29 cellular contexts compared by ENCODE assay signal in the genomic region with DNA sequence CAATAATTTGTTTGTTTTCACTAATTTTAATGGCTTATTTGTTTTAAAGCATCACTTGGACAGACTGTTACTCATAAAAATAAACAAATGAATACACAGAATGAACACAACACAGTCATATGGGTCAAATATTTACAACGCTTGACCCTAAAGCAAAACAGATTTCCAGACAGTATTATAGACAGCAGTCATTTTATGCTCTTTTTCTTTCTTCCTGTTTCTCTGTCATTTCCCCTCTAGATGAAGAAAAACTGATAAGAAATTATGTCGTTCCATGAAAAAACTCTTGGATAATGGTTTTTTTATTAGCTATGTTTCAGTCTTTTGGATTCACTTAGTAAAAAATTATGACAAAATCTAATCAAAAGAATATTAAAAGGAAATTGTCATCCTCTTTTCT.
"Had no signal": no experiment of that assay in that cellular context is flagged by ENCODE, and none has a peak within 500 bp of the region (broad histone marks: within the 10 kb centered on the region; RNA-seq: fewer than 3 reads in every experiment).

No MANE protein-coding gene starts in this region.

- H3K4me3 Mint-ChIP-seq: stimulated activated effector memory CD8-positive, alpha-beta T cell treated with anti-CD3 and anti-CD28 coated beads, Interleukin-12 subunit alpha, Interleukin-12 subunit beta, amount 100 ng/mL, for 72 hours; stimulated activated memory B cell treated with anti-CD40 and anti-IgM and Interleukin-4, amounts not matched to agents 10 μg/mL and 1 μg/mL and 100 μg/mL, for 72 hours; stimulated activated naive B cell treated with anti-CD40 and anti-IgM and Interleukin-4, amounts not matched to agents 10 μg/mL and 1 μg/mL and 100 μg/mL, for 72 hours; stimulated activated naive CD8-positive, alpha-beta T cell treated with anti-CD3 and anti-CD28 coated beads, Interleukin-15, amount 100 ng/mL, for 72 hours; stimulated activated naive CD8-positive, alpha-beta T cell treated with anti-CD3 and anti-CD28 coated beads, Interleukin-15, Interleukin-2, amounts not matched to agents 100 ng/mL and 50 ng/mL, for 24 hours; type B pancreatic cell had no signal

- H3K36me3 ChIP-seq: stomach, suprapubic skin, thoracic aorta, thyroid gland, tibial artery, tibial nerve, transverse colon, upper lobe of left lung, upper lobe of right lung, uterus, vagina had no signal

- ATAC-seq: stimulated activated effector memory CD8-positive, alpha-beta T cell treated with anti-CD3 and anti-CD28 coated beads, Interleukin-12 subunit alpha, Interleukin-12 subunit beta, amount 100 ng/mL, for 72 hours; stimulated activated memory B cell treated with anti-CD40 and anti-IgM and Interleukin-4, amounts not matched to agents 10 μg/mL and 1 μg/mL and 100 μg/mL, for 72 hours; stimulated activated naive B cell treated with anti-CD40 and anti-IgM and Interleukin-4, amounts not matched to agents 10 μg/mL and 1 μg/mL and 100 μg/mL, for 72 hours; stimulated activated naive CD8-positive, alpha-beta T cell treated with anti-CD3 and anti-CD28 coated beads, Interleukin-15, amount 100 ng/mL, for 72 hours; stimulated activated naive CD8-positive, alpha-beta T cell treated with anti-CD3 and anti-CD28 coated beads, Interleukin-15, Interleukin-2, amounts not matched to agents 100 U/mL and 50 U/mL, for 24 hours; upper lobe of right lung had no signal

- H3K27ac Mint-ChIP-seq: stimulated activated effector memory CD8-positive, alpha-beta T cell treated with anti-CD3 and anti-CD28 coated beads, Interleukin-12 subunit alpha, Interleukin-12 subunit beta, amount 100 ng/mL, for 72 hours; stimulated activated memory B cell treated with anti-CD40 and anti-IgM and Interleukin-4, amounts not matched to agents 10 μg/mL and 1 μg/mL and 100 μg/mL, for 72 hours; stimulated activated naive B cell treated with anti-CD40 and anti-IgM and Interleukin-4, amounts not matched to agents 10 μg/mL and 1 μg/mL and 100 μg/mL, for 72 hours; stimulated activated naive CD8-positive, alpha-beta T cell treated with anti-CD3 and anti-CD28 coated beads, Interleukin-15, amount 100 ng/mL, for 72 hours; stimulated activated naive CD8-positive, alpha-beta T cell treated with anti-CD3 and anti-CD28 coated beads, Interleukin-15, Interleukin-2, amounts not matched to agents 100 ng/mL and 50 ng/mL, for 24 hours; type B pancreatic cell had no signal

- H3K4me1 ChIP-seq: stomach, suprapubic skin, testis, thyroid gland, tibial artery, tibial nerve, transverse colon, upper lobe of left lung, upper lobe of right lung, uterus, vagina had no signal

- H3K4me3 ChIP-seq: stomach, suprapubic skin, testis, thoracic aorta, thyroid gland, tibial artery, tibial nerve, transverse colon, upper lobe of left lung, upper lobe of right lung, uterus, vagina had no signal

- DNase-seq: stimulated activated CD4-positive, alpha-beta T cell treated with anti-CD3 and anti-CD28 coated beads, Interleukin-2, amount 100 ng/mL, for 48 hours; stimulated activated CD4-positive, alpha-beta T cell treated with anti-CD3 and anti-CD28 coated beads, Interleukin-4, amount 100 ng/mL, for 1 hour; stimulated activated CD4-positive, alpha-beta T cell treated with anti-CD3 and anti-CD28 coated beads, Interleukin-4, amount 100 ng/mL, for 24 hours; stimulated activated CD4-positive, alpha-beta T cell treated with anti-CD3 and anti-CD28 coated beads, Interleukin-4, amount 100 ng/mL, for 4 hours; stimulated activated CD8-positive, alpha-beta memory T cell treated with anti-CD3 and anti-CD28 coated beads, Interleukin-4, amount 100 ng/mL, for 48 hours; stimulated activated naive B cell treated with anti-CD40 and anti-IgM and Interleukin-4, amounts not matched to agents 10 μg/mL and 1 μg/mL and 100 μg/mL, for 72 hours; stimulated activated naive CD4-positive, alpha-beta T cell; stimulated activated naive CD4-positive, alpha-beta T cell treated with Interleukin-2 at 50 U/mL for 16 hours; stimulated activated naive CD8-positive, alpha-beta T cell treated with anti-CD3 and anti-CD28 coated beads, Interleukin-15, amount 100 ng/mL, for 72 hours; stimulated activated naive CD8-positive, alpha-beta T cell treated with anti-CD3 and anti-CD28 coated beads, Interleukin-15, Interleukin-2, amounts not matched to agents 100 U/mL and 50 U/mL, for 24 hours; stomach; substantia nigra; testis; thyroid gland; tibial artery; transverse colon; trophoblast cell; upper lobe of left lung; upper lobe of right lung; uterus had no signal

- FAIRE-seq: urothelium cell line had no signal

- H3K27ac ChIP-seq: stomach, suprapubic skin, testis, thoracic aorta, thyroid gland, tibial artery, tibial nerve, transverse colon, upper lobe of left lung, upper lobe of right lung, uterus, vagina had no signal

- H3K27me3 Mint-ChIP-seq: stimulated activated memory B cell treated with anti-CD40 and anti-IgM and Interleukin-4, amounts not matched to agents 10 μg/mL and 1 μg/mL and 100 μg/mL, for 72 hours; stimulated activated naive B cell treated with anti-CD40 and anti-IgM and Interleukin-4, amounts not matched to agents 10 μg/mL and 1 μg/mL and 100 μg/mL, for 72 hours; stimulated activated naive CD8-positive, alpha-beta T cell treated with anti-CD3 and anti-CD28 coated beads, Interleukin-15, amount 100 ng/mL, for 72 hours; stimulated activated naive CD8-positive, alpha-beta T cell treated with anti-CD3 and anti-CD28 coated beads, Interleukin-15, Interleukin-2, amounts not matched to agents 100 ng/mL and 50 ng/mL, for 24 hours; type B pancreatic cell had no signal

- H3K36me3 Mint-ChIP-seq: stimulated activated effector memory CD8-positive, alpha-beta T cell treated with anti-CD3 and anti-CD28 coated beads, Interleukin-12 subunit alpha, Interleukin-12 subunit beta, amount 100 ng/mL, for 72 hours; stimulated activated memory B cell treated with anti-CD40 and anti-IgM and Interleukin-4, amounts not matched to agents 10 μg/mL and 1 μg/mL and 100 μg/mL, for 72 hours; stimulated activated naive B cell treated with anti-CD40 and anti-IgM and Interleukin-4, amounts not matched to agents 10 μg/mL and 1 μg/mL and 100 μg/mL, for 72 hours; type B pancreatic cell had no signal

- H3K4me1 Mint-ChIP-seq: stimulated activated effector memory CD8-positive, alpha-beta T cell treated with anti-CD3 and anti-CD28 coated beads, Interleukin-12 subunit alpha, Interleukin-12 subunit beta, amount 100 ng/mL, for 72 hours; stimulated activated memory B cell treated with anti-CD40 and anti-IgM and Interleukin-4, amounts not matched to agents 10 μg/mL and 1 μg/mL and 100 μg/mL, for 72 hours; stimulated activated naive B cell treated with anti-CD40 and anti-IgM and Interleukin-4, amounts not matched to agents 10 μg/mL and 1 μg/mL and 100 μg/mL, for 72 hours; stimulated activated naive CD8-positive, alpha-beta T cell treated with anti-CD3 and anti-CD28 coated beads, Interleukin-15, amount 100 ng/mL, for 72 hours had no signal

- H3K27me3 ChIP-seq: stomach, suprapubic skin, testis, thyroid gland, tibial artery, tibial nerve, transverse colon, upper lobe of left lung, upper lobe of right lung, uterus, vagina had no signal

- H3K9me3 ChIP-seq: stomach, suprapubic skin, testis, thoracic aorta, thyroid gland, tibial artery, tibial nerve, transverse colon, upper lobe of left lung, upper lobe of right lung, uterus, vagina had no signal

- H3K9me3 Mint-ChIP-seq: type B pancreatic cell had no signal
